In the genomic region with DNA sequence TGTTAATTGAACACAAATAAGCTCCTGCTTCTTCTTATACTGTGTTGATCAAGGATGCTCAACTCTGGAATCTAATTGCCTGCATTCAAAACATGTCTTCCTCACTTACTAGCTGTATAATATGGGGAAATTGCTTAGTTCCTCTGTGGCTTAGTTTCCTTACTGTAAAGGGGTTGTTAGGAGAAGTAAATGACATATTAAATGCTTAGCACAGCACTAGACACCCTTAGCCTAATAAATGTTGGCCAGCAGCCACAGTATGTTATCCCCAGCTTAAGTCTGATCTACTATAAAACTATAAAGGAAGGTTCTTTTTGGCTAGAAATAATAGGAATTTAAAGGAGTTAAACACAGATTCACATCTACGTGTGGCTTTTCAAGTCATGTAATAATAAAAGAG, we compare ENCODE assay signal across 23 cellular contexts.
DNase-seq lines count a peak whose midpoint lies in the region; ATAC-seq and TF ChIP-seq lines count a peak whose summit lies in the region.
"Had no signal": no experiment of that assay in that cellular context is flagged by ENCODE, and none has a peak within 500 bp of the region (broad histone marks: within the 10 kb centered on the region; RNA-seq: fewer than 3 reads in every experiment).

No MANE protein-coding gene starts in this region.

- TF ChIP-seq CTCF in IMR-90 (conservative IDR thresholded peaks at IDR 0.05; ENCODE audit: low read depth, low read length), result no peak

- no peak overlapping the region for H3K4me3 Mint-ChIP-seq in naive thymus-derived CD4-positive, alpha-beta T cell
- H3K4me3 Mint-ChIP-seq: activated CD4-positive, alpha-beta T cell treated with anti-CD3 and anti-CD28 coated beads, Interleukin-2, amount 10 ng/mL, durations not matched to agents 7 days and 5 days; activated naive CD4-positive, alpha-beta T cell treated with anti-CD3 and anti-CD28 coated beads, Interleukin-2, amount 50 U/mL, for 24 hours; activated T-helper 1 cell treated with anti-CD3 and anti-CD28 coated beads, Interleukin-12 subunit alpha, Interleukin-12 subunit beta, Interleukin-2, Interleukin-4 antibody, amounts not matched to agents 30 ng/mL and 10 ng/mL and 1 ng/mL, durations not matched to agents 14 hours and 24 hours and 36 hours; CD4-positive, CD25-positive, alpha-beta regulatory T cell; natural killer cell treated with Interleukin-12 subunit alpha and Interleukin-12 subunit beta and Interleukin-15 and Interleukin-18, amount 100 ng/mL, for 72 hours; stimulated activated naive CD8-positive, alpha-beta T cell treated with anti-CD3 and anti-CD28 coated beads, Interleukin-15, amount 100 ng/mL, for 72 hours; T-helper 2 cell treated with Interferon-gamma antibody and Interleukin-4, amounts not matched to agents 5 μg/mL and 100 μg/mL, for 36 hours had no signal

- H3K4me1 ChIP-seq in IMR-90 (ENCODE audit: control insufficient read depth, insufficient read depth, low read length), result peaks cover 2% of the 10 kb centered on the region; the same call in 1 of the 2 replicates
- no peaks in the 10 kb centered on the region for H3K4me1 ChIP-seq in naive thymus-derived CD4-positive, alpha-beta T cell (ENCODE audit: control insufficient read depth in 2 of 2, insufficient read depth in 2 of 2, low read length in 2 of 2)
- H3K4me1 ChIP-seq: tibial nerve had no signal

- H3K4me1 Mint-ChIP-seq in naive thymus-derived CD4-positive, alpha-beta T cell, result no peaks in the 10 kb centered on the region
- H3K4me1 Mint-ChIP-seq: activated CD4-positive, alpha-beta T cell treated with anti-CD3 and anti-CD28 coated beads, Interleukin-2, amount 10 ng/mL, durations not matched to agents 7 days and 5 days; activated naive CD4-positive, alpha-beta T cell treated with anti-CD3 and anti-CD28 coated beads, Interleukin-2, amount 50 U/mL, for 24 hours; CD4-positive, CD25-positive, alpha-beta regulatory T cell; stimulated activated naive CD8-positive, alpha-beta T cell treated with anti-CD3 and anti-CD28 coated beads, Interleukin-15, amount 100 ng/mL, for 72 hours had no signal

- peaks cover 0 to 5% (median 0%) of the 10 kb centered on the region in 5 donors for H3K36me3 Mint-ChIP-seq in naive thymus-derived CD4-positive, alpha-beta T cell
- H3K36me3 Mint-ChIP-seq: activated naive CD4-positive, alpha-beta T cell treated with anti-CD3 and anti-CD28 coated beads, Interleukin-2, amount 50 U/mL, for 24 hours; CD4-positive, CD25-positive, alpha-beta regulatory T cell; natural killer cell treated with Interleukin-12 subunit alpha and Interleukin-12 subunit beta and Interleukin-15 and Interleukin-18, amount 100 ng/mL, for 72 hours had no signal

- no peak overlapping the region for H2AK5ac ChIP-seq in IMR-90 (ENCODE audit: low read depth, low read length)

- H3K27ac ChIP-seq in IMR-90 (ENCODE audit: insufficient read depth, low read length), result no peak overlapping the region
- no peak overlapping the region for H3K27ac ChIP-seq in naive thymus-derived CD4-positive, alpha-beta T cell (ENCODE audit: low read depth, low read length)
- H3K27ac ChIP-seq: cardiac muscle cell, KMS-11, SK-N-MC, tibial nerve, WERI-Rb-1 had no signal

- H2BK15ac ChIP-seq in IMR-90 (ENCODE audit: low read depth, low read length), result no peak overlapping the region

- peak overlapping the region; percentile 37; the same call in 1 of the 2 replicates for H3K18ac ChIP-seq in IMR-90 (ENCODE audit: low read depth, low read length)

- no peaks in the 10 kb centered on the region for H3K79me1 ChIP-seq in IMR-90 (ENCODE audit: low read depth in 1 of 2, low read length in 2 of 2)

- H3K14ac ChIP-seq in IMR-90 (replicated peaks; ENCODE audit: low read depth, low read length), result no peak overlapping the region

- no peak for TF ChIP-seq POLR2A in IMR-90 (IDR thresholded peaks at IDR 0.05; ENCODE audit: low read depth, low read length)

- no peak overlapping the region for H4K5ac ChIP-seq in IMR-90 (ENCODE audit: low read depth, low read length)

- no peak overlapping the region for H3K4ac ChIP-seq in IMR-90 (ENCODE audit: low read depth, low read length)

- no peak overlapping the region for H2BK20ac ChIP-seq in IMR-90 (ENCODE audit: low read depth, low read length)

- intact Hi-C loops in IMR-90 (cut with micrococcal nuclease), result no loop called here
- intact Hi-C loops in naive thymus-derived CD4-positive, alpha-beta T cell (cut with micrococcal nuclease), result no loop called here

- POLR2A ChIA-PET in IMR-90 (lab: Charles Lee; ENCODE audit: unreplicated experiment), result no interaction called here
- POLR2A ChIA-PET in naive thymus-derived CD4-positive, alpha-beta T cell (lab: Charles Lee), result no interaction called here

- no peak for TF ChIP-seq RAD21 in IMR-90 (IDR thresholded peaks at IDR 0.05; ENCODE audit: low read length)

- no peak overlapping the region for H3K23ac ChIP-seq in IMR-90 (ENCODE audit: low read depth, low read length)

- no peak overlapping the region for H3K9ac ChIP-seq in IMR-90 (ENCODE audit: low read depth, low read length)
- H3K9ac ChIP-seq: KMS-11 had no signal

- H3K36me3 ChIP-seq in IMR-90 (ENCODE audit: control insufficient read depth, insufficient read depth, low read length), result no peaks in the 10 kb centered on the region
- H3K36me3 ChIP-seq in naive thymus-derived CD4-positive, alpha-beta T cell (ENCODE audit: control insufficient read depth in 2 of 3, insufficient read depth in 3 of 3, low read length in 3 of 3), result no peaks in the 10 kb centered on the region
- H3K36me3 ChIP-seq: cardiac muscle cell, tibial nerve, WERI-Rb-1 had no signal

- no peak overlapping the region for H3K4me3 ChIP-seq in IMR-90 (ENCODE audit: insufficient read depth, low read depth, low read length)
- no peak overlapping the region for H3K4me3 ChIP-seq in naive thymus-derived CD4-positive, alpha-beta T cell (ENCODE audit: low read length)
- H3K4me3 ChIP-seq: cardiac muscle cell, SK-N-MC, tibial nerve had no signal

- no peak overlapping the region for H2AK9ac ChIP-seq in IMR-90 (replicated peaks; ENCODE audit: low read depth, low read length, poor library complexity)

- no peaks in the 10 kb centered on the region for H3K9me3 ChIP-seq in IMR-90 (ENCODE audit: control insufficient read depth, insufficient read depth, low read length)
- no peaks in the 10 kb centered on the region for H3K9me3 ChIP-seq in naive thymus-derived CD4-positive, alpha-beta T cell (ENCODE audit: control insufficient read depth in 2 of 3, low read length in 3 of 3)
- H3K9me3 ChIP-seq: tibial nerve had no signal

- no peaks in the 10 kb centered on the region for H3K27me3 ChIP-seq in IMR-90 (ENCODE audit: control insufficient read depth, insufficient read depth, low read length)
- no peaks in the 10 kb centered on the region for H3K27me3 ChIP-seq in naive thymus-derived CD4-positive, alpha-beta T cell (ENCODE audit: control insufficient read depth in 2 of 2, insufficient read depth in 2 of 2, low read length in 2 of 2)
- H3K27me3 ChIP-seq: cardiac muscle cell, tibial nerve had no signal

- peaks cover 0 to 9% (median 0%) of the 10 kb centered on the region in 11 donors for H3K9me3 Mint-ChIP-seq in naive thymus-derived CD4-positive, alpha-beta T cell
- H3K9me3 Mint-ChIP-seq: activated CD4-positive, alpha-beta T cell treated with anti-CD3 and anti-CD28 coated beads, Interleukin-2, amount 10 ng/mL, durations not matched to agents 7 days and 5 days; activated naive CD4-positive, alpha-beta T cell treated with anti-CD3 and anti-CD28 coated beads, Interleukin-2, amount 50 U/mL, for 24 hours; stimulated activated naive CD8-positive, alpha-beta T cell treated with anti-CD3 and anti-CD28 coated beads, Interleukin-15, amount 100 ng/mL, for 72 hours; T-helper 2 cell treated with Interferon-gamma antibody and Interleukin-4, amounts not matched to agents 5 μg/mL and 100 μg/mL, for 36 hours had no signal

- no peak overlapping the region for H3K56ac ChIP-seq in IMR-90 (ENCODE audit: extremely low read depth, insufficient read depth, low read length)

- no peak overlapping the region for H2AFZ ChIP-seq in IMR-90 (replicated peaks; ENCODE audit: low read length, poor library complexity)

- peaks cover 0 to 24% (median 12%) of the 10 kb centered on the region in 5 donors for H3K27me3 Mint-ChIP-seq in naive thymus-derived CD4-positive, alpha-beta T cell

- H4K20me1 ChIP-seq in IMR-90 (ENCODE audit: insufficient read depth, low read length), result no peaks in the 10 kb centered on the region

- H3K4me2 ChIP-seq in IMR-90 (ENCODE audit: low read depth, low read length), result no peak overlapping the region
- H3K4me2 ChIP-seq: KMS-11 had no signal

- in situ Hi-C loops in IMR-90 (cut with MboI; ENCODE audit: low sequenced_read_pairs), result no loop called here

- H2BK5ac ChIP-seq in IMR-90 (ENCODE audit: low read depth, low read length, poor library complexity, severe bottlenecking), result no peak overlapping the region

- H2BK120ac ChIP-seq in IMR-90 (ENCODE audit: low read depth, low read length), result no peak overlapping the region

- H4K8ac ChIP-seq in IMR-90 (ENCODE audit: low read depth in 2 of 2, low read length in 2 of 2), result no peak overlapping the region

- CTCF ChIA-PET in IMR-90 (lab: Yijun Ruan, JAX), result no interaction called here
- CTCF ChIA-PET in naive thymus-derived CD4-positive, alpha-beta T cell (lab: Charles Lee), result interaction anchor here (0.6 to 0.8 kb wide), 2 partner anchors 212 to 503 kb away, joined by 3 read pairs; no protein-coding TSS in a partner anchor

- no TSS peak for BruUV-seq in IMR-90 (replicated peaks; lab: Mats Ljungman, UMichigan)

- no peak overlapping the region for H4K91ac ChIP-seq in IMR-90 (ENCODE audit: insufficient read depth, low read depth, low read length)

- H3K27ac Mint-ChIP-seq in naive thymus-derived CD4-positive, alpha-beta T cell, result no peak overlapping the region
- H3K27ac Mint-ChIP-seq: activated CD4-positive, alpha-beta T cell treated with anti-CD3 and anti-CD28 coated beads, Interleukin-2, amount 10 ng/mL, durations not matched to agents 7 days and 5 days; activated naive CD4-positive, alpha-beta T cell treated with anti-CD3 and anti-CD28 coated beads, Interleukin-2, amount 50 U/mL, for 24 hours; activated T-helper 1 cell treated with anti-CD3 and anti-CD28 coated beads, Interleukin-12 subunit alpha, Interleukin-12 subunit beta, Interleukin-2, Interleukin-4 antibody, amounts not matched to agents 30 ng/mL and 10 ng/mL and 1 ng/mL, durations not matched to agents 14 hours and 24 hours and 36 hours; CD4-positive, CD25-positive, alpha-beta regulatory T cell; natural killer cell treated with Interleukin-12 subunit alpha and Interleukin-12 subunit beta and Interleukin-15 and Interleukin-18, amount 100 ng/mL, for 72 hours; stimulated activated naive CD8-positive, alpha-beta T cell treated with anti-CD3 and anti-CD28 coated beads, Interleukin-15, amount 100 ng/mL, for 72 hours; T-helper 2 cell treated with Interferon-gamma antibody and Interleukin-4, amounts not matched to agents 5 μg/mL and 100 μg/mL, for 36 hours had no signal

- no peaks in the 10 kb centered on the region for H3K9me1 ChIP-seq in IMR-90 (ENCODE audit: insufficient read depth, low read length)

- ATAC-seq in IMR-90 (ENCODE audit: low read depth) (no peak), GM18502 (IDR thresholded peaks at IDR 0.05; ENCODE audit: poor library complexity, unreplicated experiment) (no peak)
- ATAC-seq in naive thymus-derived CD4-positive, alpha-beta T cell, result peak; percentile 36
- ATAC-seq: natural killer cell treated with Interleukin-12 subunit alpha and Interleukin-12 subunit beta and Interleukin-15 and Interleukin-18, amount 100 ng/mL, for 72 hours; stimulated activated naive CD8-positive, alpha-beta T cell treated with anti-CD3 and anti-CD28 coated beads, Interleukin-15, amount 100 ng/mL, for 72 hours had no signal

- peak; percentile 30 for DNase-seq in CD1c-positive myeloid dendritic cell (ENCODE audit: extremely low spot score)
- no peak for DNase-seq in IMR-90
- peak; percentile 10 for DNase-seq in globus pallidus (ENCODE audit: low spot score)
- DNase-seq in naive thymus-derived CD4-positive, alpha-beta T cell, result no peak
- no peak for DNase-seq in mucosa of gallbladder (ENCODE audit: low spot score)
- DNase-seq in effector CD4-positive, alpha-beta T cell, result no peak
- no peak for DNase-seq in activated CD8-positive, alpha-beta memory T cell treated with anti-CD3 and anti-CD28 coated beads, Interleukin-2, amount 50 U/mL, for 4 hours
- DNase-seq: activated CD4-positive, alpha-beta T cell treated with anti-CD3 and anti-CD28 coated beads, Interleukin-2, amount 10 ng/mL, durations not matched to agents 7 days and 5 days; CD4-positive, CD25-positive, alpha-beta regulatory T cell; dermis blood vessel endothelial cell; NCI-H1048; NCI-H187; stimulated activated naive CD8-positive, alpha-beta T cell treated with anti-CD3 and anti-CD28 coated beads, Interleukin-15, amount 100 ng/mL, for 72 hours; WERI-Rb-1 had no signal

- dilution Hi-C loops in IMR-90 (cut with HindIII; ENCODE audit: low sequenced_read_pairs, unreplicated experiment), result no loop called here

- no CpG with 5 or more reads among the region's 1 CpG for WGBS in IMR-90 (ENCODE audit: extremely low coverage in 2 of 2, insufficient read length in 1 of 2), 2 experiments

Comparison
In these comparisons a context has a peak if more than half of its experiments do, and no peak if none do; other contexts are left out.
1. DNase-seq: peak in CD1c-positive myeloid dendritic cell (single experiment) and globus pallidus (single experiment); none in IMR-90 (single experiment), naive thymus-derived CD4-positive, alpha-beta T cell (0 of 9), mucosa of gallbladder (single experiment), effector CD4-positive, alpha-beta T cell (single experiment) and activated CD8-positive, alpha-beta memory T cell treated with anti-CD3 and anti-CD28 coated beads, Interleukin-2, amount 50 U/mL, for 4 hours (single experiment).